ENCODE assay signal across 17 cellular contexts in the genomic region with DNA sequence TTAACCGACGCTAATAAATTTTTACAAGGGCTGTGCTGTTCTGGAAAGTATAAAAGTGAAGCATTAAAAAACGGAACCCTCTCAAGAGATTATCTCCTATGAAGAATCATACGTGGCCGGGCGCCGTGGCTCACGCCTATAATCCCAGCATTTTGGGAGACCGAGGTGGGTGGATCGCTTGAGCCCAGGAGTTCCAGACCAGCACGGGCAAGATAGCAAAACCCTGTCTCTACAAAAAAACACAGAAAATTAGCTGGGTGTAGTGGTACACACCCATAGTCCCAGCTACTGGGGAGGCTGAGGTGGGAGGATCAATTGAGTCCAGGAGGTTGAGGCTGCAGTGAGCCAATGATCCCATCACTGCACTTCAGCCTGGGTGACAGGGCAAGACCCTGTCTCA.
DNase-seq lines count a peak whose midpoint lies in the region; ATAC-seq and TF ChIP-seq lines count a peak whose summit lies in the region.
"Had no signal": no experiment of that assay in that cellular context is flagged by ENCODE, and none has a peak within 500 bp of the region (broad histone marks: within the 10 kb centered on the region; RNA-seq: fewer than 3 reads in every experiment).

No MANE protein-coding gene starts in this region.

- peaks cover 4% of the 10 kb centered on the region for H3K79me1 ChIP-seq in trophoblast cell (ENCODE audit: low read length)

- H3K79me2 ChIP-seq in trophoblast cell (ENCODE audit: control insufficient read depth, insufficient read depth, low read length, poor library complexity): no peaks in the 10 kb centered on the region

- H3K27me3 ChIP-seq in dorsolateral prefrontal cortex: no peaks in the 10 kb centered on the region
- H3K27me3 ChIP-seq in skeletal muscle tissue (ENCODE audit: control insufficient read depth in 3 of 3, insufficient read depth in 3 of 3, low read length in 3 of 3): no peaks in the 10 kb centered on the region
- no peaks in the 10 kb centered on the region for H3K27me3 ChIP-seq in trophoblast cell (ENCODE audit: insufficient read depth, low read length)
- H3K27me3 ChIP-seq: pancreas had no signal

- no peak for DNase-seq in T-helper 1 cell
- DNase-seq in T-cell: no peak
- peak in 1 of 10 donors; percentile 12 for DNase-seq in dorsolateral prefrontal cortex
- DNase-seq in AML-193 (lab: John Stamatoyannopoulos, UW): no peak
- DNase-seq in trophoblast cell: no peak
- DNase-seq: activated T-cell treated with anti-CD3 and anti-CD28 coated beads, Interleukin-2, amount 50 U/mL, for 1 hour; effector CD4-positive, alpha-beta T cell; NCI-H146; NCI-H510A; OCI-M1; pancreas; WERI-Rb-1 had no signal

- TF ChIP-seq CTCF in dorsolateral prefrontal cortex (IDR thresholded peaks at IDR 0.05 in 54 of 56, conservative IDR thresholded peaks at IDR 0.05 in 2 of 56; ENCODE audit: low read depth in 1 of 56, partially characterized antibody in 56 of 56): no peak

- no peak overlapping the region for H2BK12ac ChIP-seq in trophoblast cell (ENCODE audit: low read length)

- peaks cover 38% of the 10 kb centered on the region for H3K36me3 Mint-ChIP-seq in T-helper 1 cell treated with Interleukin-12 subunit alpha and Interleukin-12 subunit beta and Interleukin-4 antibody, amounts not matched to agents 30 μg/mL and 1 μg/mL, for 36 hours (ENCODE audit: low read depth)
- H3K36me3 Mint-ChIP-seq in T-cell: peaks cover 12% of the 10 kb centered on the region

- ATAC-seq in T-cell (replicated peaks in 1 of 4) (no peak), HG02588 (IDR thresholded peaks at IDR 0.05; ENCODE audit: unreplicated experiment) (no peak)

- peaks cover 49 to 71% (median 68%) of the 10 kb centered on the region in 3 donors for H3K4me1 ChIP-seq in skeletal muscle tissue (ENCODE audit: control insufficient read depth in 3 of 3, insufficient read depth in 3 of 3, low read length in 3 of 3)
- H3K4me1 ChIP-seq in trophoblast cell (ENCODE audit: control insufficient read depth in 1 of 2, insufficient read depth in 2 of 2, low read length in 2 of 2): peaks cover 12 to 15% of the 10 kb centered on the region in 2 experiments

- H3K4me2 ChIP-seq in trophoblast cell (ENCODE audit: low read length): no peak overlapping the region

- POLR2A ChIA-PET in T-cell (lab: Charles Lee): interaction anchor here in 1 of 2 donors (0.6 kb wide), 1 partner anchor 179 kb away, joined by 9 read pairs; no protein-coding TSS in a partner anchor

- WGBS in trophoblast cell (ENCODE audit: extremely low coverage, insufficient coverage, insufficient read length): no CpG with 5 or more reads among the region's 11 CpGs

- H3K9me3 Mint-ChIP-seq in T-helper 1 cell treated with Interleukin-12 subunit alpha and Interleukin-12 subunit beta and Interleukin-4 antibody, amounts not matched to agents 30 μg/mL and 1 μg/mL, for 36 hours: peaks cover 3% of the 10 kb centered on the region
- H3K9me3 Mint-ChIP-seq in T-cell: no peaks in the 10 kb centered on the region

- H2BK5ac ChIP-seq in trophoblast cell (ENCODE audit: low read depth, low read length, poor library complexity): no peak overlapping the region

- no peak overlapping the region for H4K12ac ChIP-seq in trophoblast cell (ENCODE audit: low read depth, low read length)

- intact Hi-C loops in dorsolateral prefrontal cortex (cut with DNase I): loop anchor here in 1 of 2 donors (5.0 kb wide), 1 partner anchor 80 kb away; no protein-coding TSS in a partner anchor

- H2BK120ac ChIP-seq in trophoblast cell (ENCODE audit: insufficient read depth, low read length, poor library complexity): no peak overlapping the region

- H3K14ac ChIP-seq in trophoblast cell (ENCODE audit: low read length): no peak overlapping the region

- H3K4me1 Mint-ChIP-seq in T-helper 1 cell treated with Interleukin-12 subunit alpha and Interleukin-12 subunit beta and Interleukin-4 antibody, amounts not matched to agents 30 μg/mL and 1 μg/mL, for 36 hours (ENCODE audit: low read depth): peaks cover 74% of the 10 kb centered on the region
- H3K4me1 Mint-ChIP-seq in T-cell: peaks cover 73 to 87% (median 81%) of the 10 kb centered on the region in 3 donors

- H2AK5ac ChIP-seq in trophoblast cell (ENCODE audit: low read length): no peak overlapping the region

- H3K36me3 ChIP-seq in skeletal muscle tissue (ENCODE audit: control insufficient read depth in 3 of 3, insufficient read depth in 3 of 3, low read length in 3 of 3) (peaks cover 7 to 11% (median 10%) of the 10 kb centered on the region in 3 donors), trophoblast cell (ENCODE audit: control insufficient read depth in 1 of 2, insufficient read depth in 2 of 2, low read length in 2 of 2) (peaks cover 6 to 7% of the 10 kb centered on the region in 2 experiments)
- H3K36me3 ChIP-seq: WERI-Rb-1 had no signal

- H3K4ac ChIP-seq in trophoblast cell (ENCODE audit: low read depth, low read length): no peak overlapping the region

- no peak overlapping the region for H2AFZ ChIP-seq in trophoblast cell (ENCODE audit: insufficient read depth, low read length, poor library complexity)

- no peak overlapping the region for H4K91ac ChIP-seq in trophoblast cell (ENCODE audit: low read depth, low read length)

- no peak overlapping the region for H3K4me3 Mint-ChIP-seq in T-helper 1 cell treated with Interleukin-12 subunit alpha and Interleukin-12 subunit beta and Interleukin-4 antibody, amounts not matched to agents 30 μg/mL and 1 μg/mL, for 36 hours
- no peak overlapping the region for H3K4me3 Mint-ChIP-seq in T-cell

- H3K9ac ChIP-seq in skeletal muscle tissue (ENCODE audit: low read depth in 1 of 3, low read length in 3 of 3) (peak overlapping the region in 2 of 3 donors; percentile 92 to 93), trophoblast cell (ENCODE audit: low read length) (no peak overlapping the region)

- H3K9me3 ChIP-seq in skeletal muscle tissue (ENCODE audit: control insufficient read depth in 3 of 3, low read length in 3 of 3) (no peaks in the 10 kb centered on the region), trophoblast cell (ENCODE audit: insufficient read depth, low read depth, low read length) (peaks cover 6% of the 10 kb centered on the region)
- H3K9me3 ChIP-seq: pancreas had no signal

- H4K8ac ChIP-seq in trophoblast cell (ENCODE audit: low read depth, low read length): no peak overlapping the region

- H3K27ac ChIP-seq in dorsolateral prefrontal cortex (peak overlapping the region in 49 of 59 donors; percentile 43 to 98 (median 91)), skeletal muscle tissue (ENCODE audit: low read depth, low read length) (peak overlapping the region; percentile 99), trophoblast cell (ENCODE audit: low read depth, low read length) (no peak overlapping the region)
- H3K27ac ChIP-seq: 22Rv1, WERI-Rb-1 had no signal

- no peak overlapping the region for H3K4me3 ChIP-seq in dorsolateral prefrontal cortex
- H3K4me3 ChIP-seq in skeletal muscle tissue (ENCODE audit: low read length in 3 of 3): no peak overlapping the region
- H3K4me3 ChIP-seq in trophoblast cell (ENCODE audit: low read depth, low read length): no peak overlapping the region
- H3K4me3 ChIP-seq: K562, pancreas had no signal

- CTCF ChIA-PET in T-cell (lab: Charles Lee): interaction anchor here in 1 of 2 donors (1.0 to 2.8 kb wide), 3 partner anchors 11 to 440 kb away, joined by 4 to 27 read pairs (median 8); a partner anchor contains a TSS

- no peaks in the 10 kb centered on the region for H3K27me3 Mint-ChIP-seq in T-helper 1 cell treated with Interleukin-12 subunit alpha and Interleukin-12 subunit beta and Interleukin-4 antibody, amounts not matched to agents 30 μg/mL and 1 μg/mL, for 36 hours (ENCODE audit: low read depth)
- no peaks in the 10 kb centered on the region for H3K27me3 Mint-ChIP-seq in T-cell

- no peak overlapping the region for H3K23ac ChIP-seq in trophoblast cell (ENCODE audit: low read length)

- H3K18ac ChIP-seq in trophoblast cell (ENCODE audit: low read length): no peak overlapping the region

- peak overlapping the region; percentile 92 for H3K27ac Mint-ChIP-seq in T-helper 1 cell treated with Interleukin-12 subunit alpha and Interleukin-12 subunit beta and Interleukin-4 antibody, amounts not matched to agents 30 μg/mL and 1 μg/mL, for 36 hours
- peak overlapping the region; percentile 83 to 93 for H3K27ac Mint-ChIP-seq in T-cell
